Comparison of ENCODE assay signal across 36 cellular contexts in the genomic region with DNA sequence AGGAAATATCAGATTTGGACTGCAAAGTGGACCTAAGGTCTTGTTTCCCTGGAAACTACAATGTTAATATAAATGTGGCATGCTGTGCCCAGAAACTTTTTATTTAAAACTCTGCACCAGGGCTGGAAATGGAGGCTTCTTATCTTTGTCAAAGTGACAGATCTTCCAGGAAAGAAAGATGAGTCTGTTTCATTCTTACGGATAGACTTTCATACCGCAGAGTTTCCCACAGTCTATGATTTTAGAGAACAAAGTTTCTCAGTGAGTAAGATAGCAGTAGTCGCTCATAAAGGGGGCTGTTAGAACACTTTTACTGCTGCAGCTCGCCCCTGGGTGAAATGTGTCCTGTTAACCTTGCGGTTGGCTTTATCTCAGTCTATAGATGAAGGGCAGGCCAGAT. TPM values are rescaled to one million over a fixed set of nuclear protein-coding genes. Genes with fewer than 3 reads are reported as not detected.
"Had no signal": no experiment of that assay in that cellular context is flagged by ENCODE, and none has a peak within 500 bp of the region (broad histone marks: within the 10 kb centered on the region; RNA-seq: fewer than 3 reads in every experiment).

No MANE protein-coding gene starts in this region.

- H3K4me2 ChIP-seq: smooth muscle cell had no signal

- FAIRE-seq: islet of Langerhans, TTC549 had no signal

- DNase-seq: activated CD4-positive, alpha-beta T cell treated with anti-CD3 and anti-CD28 coated beads for 1 hour; activated CD4-positive, alpha-beta T cell treated with anti-CD3 and anti-CD28 coated beads, Interleukin-2, amount 10 ng/mL, durations not matched to agents 7 days and 5 days; activated CD8-positive, alpha-beta T cell treated with anti-CD3 and anti-CD28 coated beads for 36 hours; activated naive CD4-positive, alpha-beta T cell; activated T-cell treated with anti-CD3 and anti-CD28 coated beads, Interleukin-2, amount 50 U/mL, for 4 hours; dorsolateral prefrontal cortex; effector memory CD4-positive, alpha-beta T cell; erythroblast; gastrocnemius medialis; glutamatergic neuron; left lung; lower lobe of right lung; mesenchymal stem cell; natural killer cell; stimulated activated CD4-positive, alpha-beta T cell treated with anti-CD3 and anti-CD28 coated beads, Interleukin-1b, Interleukin-23, amount 100 ng/mL, for 48 hours; stimulated activated CD4-positive, alpha-beta T cell treated with anti-CD3 and anti-CD28 coated beads, Interleukin-4, amount 100 ng/mL, for 4 hours; stimulated activated CD8-positive, alpha-beta memory T cell treated with anti-CD3 and anti-CD28 coated beads, Interleukin-4, amount 100 ng/mL, for 48 hours; stimulated activated naive B cell treated with anti-CD40 and anti-IgM and Interleukin-4, amounts not matched to agents 10 μg/mL and 1 μg/mL and 100 μg/mL, for 72 hours; stomach; T-helper 9 cell; thyroid gland; upper lobe of left lung had no signal

- H3K27ac ChIP-seq: ascending aorta, cardiac muscle cell, coronary artery, dorsolateral prefrontal cortex, gastrocnemius medialis, left lung, lower lobe of right lung, right atrium auricular region, stomach, thyroid gland, upper lobe of left lung, vagina had no signal

- ATAC-seq: activated CD8-positive, alpha-beta T cell treated with anti-CD3 and anti-CD28 coated beads for 36 hours; activated T-cell treated with anti-CD3 and anti-CD28 coated beads, Interleukin-2, amount 50 U/mL, for 4 hours; gastrocnemius medialis; left lung; lower lobe of right lung; natural killer cell; stimulated activated naive B cell treated with anti-CD40 and anti-IgM and Interleukin-4, amounts not matched to agents 10 μg/mL and 1 μg/mL and 100 μg/mL, for 72 hours; WTC11 had no signal

- H3K27me3 ChIP-seq: ascending aorta, cardiac muscle cell, right atrium auricular region, thyroid gland, upper lobe of left lung, vagina had no signal

- H3K4me1 ChIP-seq: gastrocnemius medialis had no signal

- H3K9me3 ChIP-seq: ascending aorta, gastrocnemius medialis, left lung, lower lobe of right lung, right atrium auricular region, stomach, thyroid gland, upper lobe of left lung, vagina had no signal

- H3K36me3 ChIP-seq: ascending aorta, cardiac muscle cell, gastrocnemius medialis, left lung, lower lobe of right lung, right atrium auricular region, stomach, thyroid gland, upper lobe of left lung, vagina had no signal

- H3K4me3 ChIP-seq: ascending aorta, cardiac muscle cell, coronary artery, dorsolateral prefrontal cortex, gastrocnemius medialis, left lung, lower lobe of right lung, right atrium auricular region, smooth muscle cell, stomach, thyroid gland, upper lobe of left lung, vagina had no signal

RNA-seq across cellular contexts. Expression of a gene that starts 6.7 kb away (rescaled TPM):
- total RNA-seq: ascending aorta had no signal

RNA-seq across cellular contexts. Expression of a gene that starts 10.3 kb away (rescaled TPM):
- total RNA-seq: activated CD4-positive, alpha-beta T cell treated with anti-CD3 and anti-CD28 coated beads, Interleukin-2, amount 10 ng/mL, durations not matched to agents 7 days and 5 days; activated T-helper 2 cell treated with anti-CD3 and anti-CD28 coated beads, Interferon-gamma antibody, Interleukin-2, Interleukin-4, amounts not matched to agents 10 μg/mL and 5 μg/mL and 100 μg/mL, durations not matched to agents 14 hours and 24 hours and 36 hours had no signal

RNA-seq across cellular contexts. Expression of a gene that starts 40.4 kb away (rescaled TPM):
- total RNA-seq: activated CD4-positive, alpha-beta T cell treated with anti-CD3 and anti-CD28 coated beads, Interleukin-2, amount 10 ng/mL, durations not matched to agents 7 days and 5 days; activated CD8-positive, alpha-beta T cell treated with anti-CD3 and anti-CD28 coated beads for 36 hours; activated T-cell treated with anti-CD3 and anti-CD28 coated beads, Interleukin-2, amount 50 U/mL, for 4 hours; activated T-helper 2 cell treated with anti-CD3 and anti-CD28 coated beads, Interferon-gamma antibody, Interleukin-2, Interleukin-4, amounts not matched to agents 10 μg/mL and 5 μg/mL and 100 μg/mL, durations not matched to agents 14 hours and 24 hours and 36 hours; ascending aorta; cardiac muscle cell; cerebellum; dorsolateral prefrontal cortex; gastrocnemius medialis; left lung; lower lobe of right lung; natural killer cell; omental fat pad; pulmonary artery endothelial cell; right atrium auricular region; smooth muscle cell; stomach; thyroid gland; upper lobe of left lung; vagina; WTC11 had no signal
- polyA plus RNA-seq: adipose tissue, cardiac muscle cell, smooth muscle cell, stomach had no signal
